ENCODE assay signal across 8 cellular contexts in genomic region chr11:102347526-102348331, GRCh38. TPM values are rescaled to one million over a fixed set of nuclear protein-coding genes. Genes with fewer than 3 reads are reported as not detected.
DNase-seq lines count a peak whose midpoint lies in the region; ATAC-seq lines count a peak whose summit lies in the region.

No MANE protein-coding gene starts in this region.

- H3K27ac Mint-ChIP-seq in CD4-positive, alpha-beta memory T cell, result peak overlapping the region; percentile 98 to 100 (median 99)

- H3K27ac ChIP-seq in CD4-positive, alpha-beta memory T cell (ENCODE audit: low read depth, low read length), result peak overlapping the region; percentile 94
- H3K27ac ChIP-seq in SJCRH30, result peak overlapping the region; percentile 87
- H3K27ac ChIP-seq in effector memory CD4-positive, alpha-beta T cell (ENCODE audit: insufficient read depth, low read length, poor library complexity, severe bottlenecking), result peak overlapping the region; percentile 92
- peak overlapping the region; percentile 82 for H3K27ac ChIP-seq in mesendoderm (ENCODE audit: low read depth, low read length)
- H3K27ac ChIP-seq in urinary bladder (ENCODE audit: low read depth), result peak overlapping the region; percentile 95

- H4K5ac ChIP-seq in mesendoderm (ENCODE audit: low read length), result no peak overlapping the region

- H2AK5ac ChIP-seq in mesendoderm (ENCODE audit: low read length), result no peak overlapping the region

- no peak overlapping the region for H4K8ac ChIP-seq in mesendoderm (ENCODE audit: low read depth, low read length)

- H3K4me3 ChIP-seq in CD4-positive, alpha-beta memory T cell (ENCODE audit: low read length in 2 of 2), result peak overlapping the region; percentile 81 to 98
- peak overlapping the region; percentile 76 for H3K4me3 ChIP-seq in SJCRH30
- H3K4me3 ChIP-seq in effector memory CD4-positive, alpha-beta T cell (ENCODE audit: insufficient read depth, low read depth, low read length, poor library complexity, severe bottlenecking), result peak overlapping the region; percentile 74
- peak overlapping the region; percentile 89 for H3K4me3 ChIP-seq in mesendoderm (ENCODE audit: low read length)
- H3K4me3 ChIP-seq in urinary bladder (ENCODE audit: low read depth, low read length), result peak overlapping the region; percentile 82

- WGBS in mesendoderm (ENCODE audit: extremely low coverage, insufficient coverage, low lambda C conversion rate), result no CpG with 5 or more reads among the region's 26 CpGs
- under 1% methylated on average over 26 of the region's 26 CpGs for WGBS in urinary bladder

- H3K4me1 ChIP-seq in CD4-positive, alpha-beta memory T cell (ENCODE audit: insufficient read depth, low read length), result peaks cover 30% of the 10 kb centered on the region
- no peaks in the 10 kb centered on the region for H3K4me1 ChIP-seq in SJCRH30
- peaks cover 11% of the 10 kb centered on the region for H3K4me1 ChIP-seq in effector memory CD4-positive, alpha-beta T cell (ENCODE audit: control insufficient read depth, insufficient read depth, low read length, poor library complexity, severe bottlenecking)
- H3K4me1 ChIP-seq in mesendoderm (ENCODE audit: control insufficient read depth, low read depth, low read length), result peaks cover 2% of the 10 kb centered on the region
- no peaks in the 10 kb centered on the region for H3K4me1 ChIP-seq in urinary bladder (ENCODE audit: insufficient read depth)

- H2BK120ac ChIP-seq in mesendoderm (ENCODE audit: low read depth, low read length), result peak overlapping the region; percentile 35

- no peaks in the 10 kb centered on the region for H3K27me3 ChIP-seq in CD4-positive, alpha-beta memory T cell (ENCODE audit: insufficient read depth, low read length)
- no peaks in the 10 kb centered on the region for H3K27me3 ChIP-seq in SJCRH30
- no peaks in the 10 kb centered on the region for H3K27me3 ChIP-seq in effector memory CD4-positive, alpha-beta T cell (replicated peaks; ENCODE audit: control insufficient read depth, insufficient read depth, low read length, poor library complexity, severe bottlenecking)
- no peaks in the 10 kb centered on the region for H3K27me3 ChIP-seq in mesendoderm (ENCODE audit: insufficient read depth, low read length, poor library complexity)

- peak overlapping the region; percentile 87 to 100 (median 97) for H3K4me3 Mint-ChIP-seq in CD4-positive, alpha-beta memory T cell

- peak overlapping the region; percentile 91 for H3K9ac ChIP-seq in mesendoderm (ENCODE audit: low read length)

- no peak overlapping the region for H2BK5ac ChIP-seq in mesendoderm (ENCODE audit: low read length)

- no peak overlapping the region for H2BK15ac ChIP-seq in mesendoderm (replicated peaks; ENCODE audit: low read depth)

- peaks cover 3% of the 10 kb centered on the region for H3K79me1 ChIP-seq in mesendoderm (ENCODE audit: low read length)

- no peaks in the 10 kb centered on the region for H3K9me3 ChIP-seq in CD4-positive, alpha-beta memory T cell (ENCODE audit: control insufficient read depth in 1 of 2, low read length in 2 of 2)
- no peaks in the 10 kb centered on the region for H3K9me3 ChIP-seq in SJCRH30 (replicated peaks)
- no peaks in the 10 kb centered on the region for H3K9me3 ChIP-seq in effector memory CD4-positive, alpha-beta T cell (ENCODE audit: control insufficient read depth, low read length)

- POLR2A ChIA-PET in CD4-positive, alpha-beta memory T cell (lab: Charles Lee; ENCODE audit: partially characterized antibody), result interaction anchor here (0.6 to 1.8 kb wide), 7 partner anchors 28 to 128 kb away, joined by 3 to 6 read pairs (median 4); no protein-coding TSS in a partner anchor

- CTCF ChIA-PET in CD4-positive, alpha-beta memory T cell (lab: Charles Lee; ENCODE audit: partially characterized antibody), result interaction anchor here (0.6 to 3.2 kb wide), 9 partner anchors 11 to 71 kb away, joined by 3 to 21 read pairs (median 3); no protein-coding TSS in a partner anchor

- H3K23ac ChIP-seq in mesendoderm (ENCODE audit: low read length), result no peak overlapping the region

- H3K4me2 ChIP-seq in mesendoderm (ENCODE audit: low read length), result peak overlapping the region; percentile 97

- H3K4me1 Mint-ChIP-seq in CD4-positive, alpha-beta memory T cell, result peaks cover 24 to 55% (median 29%) of the 10 kb centered on the region in 4 donors

- DNase-seq in CD4-positive, alpha-beta memory T cell, result peak; percentile 25 to 58 (median 26)
- peak; percentile 8 to 41 for DNase-seq in SJCRH30
- DNase-seq in effector memory CD4-positive, alpha-beta T cell, result no peak
- peak; percentile 42 for DNase-seq in mesendoderm
- DNase-seq in NCI-H1436 (lab: John Stamatoyannopoulos, UW), result no peak

- peaks cover 0 to 1% of the 10 kb centered on the region in 2 donors for H3K27me3 Mint-ChIP-seq in CD4-positive, alpha-beta memory T cell

- H3K36me3 Mint-ChIP-seq in CD4-positive, alpha-beta memory T cell, result peaks cover 19 to 38% of the 10 kb centered on the region in 2 donors

- H3K4ac ChIP-seq in mesendoderm (ENCODE audit: low read depth, low read length), result peak overlapping the region; percentile 93

- intact Hi-C loops in CD4-positive, alpha-beta memory T cell (cut with micrococcal nuclease), result loop anchor here (1.0 to 10.0 kb wide), 6 partner anchors 14 to 433 kb away; partner anchors contain the start of genes ANGPTL5, BIRC3, CEP126 and TMEM123

- peak; percentile 12 for ATAC-seq in GM19025 (IDR thresholded peaks at IDR 0.05; ENCODE audit: low read depth, unreplicated experiment)
- ATAC-seq in HG03280 (IDR thresholded peaks at IDR 0.05; ENCODE audit: unreplicated experiment), result peak; percentile 20

- peaks cover 9% of the 10 kb centered on the region for H3K36me3 ChIP-seq in CD4-positive, alpha-beta memory T cell (ENCODE audit: insufficient read depth, low read length)
- H3K36me3 ChIP-seq in SJCRH30 (no peaks in the 10 kb centered on the region; the same call in 1 of the 2 replicates), mesendoderm (ENCODE audit: control insufficient read depth, insufficient read depth, low read length) (no peaks in the 10 kb centered on the region), urinary bladder (ENCODE audit: insufficient read depth) (no peaks in the 10 kb centered on the region)
- H3K36me3 ChIP-seq in effector memory CD4-positive, alpha-beta T cell (ENCODE audit: control insufficient read depth, insufficient read depth, low read length), result peaks cover 3% of the 10 kb centered on the region

- H3K18ac ChIP-seq in mesendoderm (ENCODE audit: low read length), result peak overlapping the region; percentile 98

- no peaks in the 10 kb centered on the region for H3K9me3 Mint-ChIP-seq in CD4-positive, alpha-beta memory T cell

- peaks cover 15% of the 10 kb centered on the region for H3K79me2 ChIP-seq in mesendoderm (ENCODE audit: control insufficient read depth, insufficient read depth, low read length)

- peak overlapping the region; percentile 91 for H3K56ac ChIP-seq in mesendoderm (ENCODE audit: low read length)

RNA-seq across cellular contexts. Expression of gene BIRC2, which starts 0.7 kb away (rescaled TPM):
- 10 to 100 TPM; 60.9 to 61.2 TPM for total RNA-seq in CD4-positive, alpha-beta memory T cell
- polyA plus RNA-seq in CD4-positive, alpha-beta memory T cell, result 10 to 100 TPM; 28.8 to 33.4 TPM
- 26.7 and 27.1 TPM in 2 replicates for total RNA-seq in SJCRH30 (2014; rRNA removed; shearing (Covaris generic))
- 24.1 TPM for polyA plus RNA-seq in mesendoderm (2013, experiment 1 of 2)
- 23.9 TPM for polyA plus RNA-seq in mesendoderm (2013, experiment 2 of 2)
- 104 TPM for total RNA-seq in urinary bladder
- 20.9 TPM for polyA plus RNA-seq in urinary bladder

RNA-seq across cellular contexts. Expression of gene BIRC3, which starts 30.4 kb away (rescaled TPM):
- 100 to 1,000 TPM; 197 to 198 TPM for total RNA-seq in CD4-positive, alpha-beta memory T cell
- polyA plus RNA-seq in CD4-positive, alpha-beta memory T cell, result 10 to 100 TPM; 82.5 to 86.3 TPM
- total RNA-seq in SJCRH30 (2014; rRNA removed; shearing (Covaris generic)), result 0.08 TPM in 1 of 2 replicates, not detected in the other
- polyA plus RNA-seq in mesendoderm (2013, experiment 1 of 2), result 0.06 TPM
- 0.06 TPM for polyA plus RNA-seq in mesendoderm (2013, experiment 2 of 2)
- 6.2 TPM for total RNA-seq in urinary bladder
- 5.2 TPM for polyA plus RNA-seq in urinary bladder

Comparison
In these comparisons a context has a peak if more than half of its experiments do, and no peak if none do; other contexts are left out.
1. DNase-seq: peak in CD4-positive, alpha-beta memory T cell (5 of 5), SJCRH30 (2 of 2) and mesendoderm (single experiment); none in effector memory CD4-positive, alpha-beta T cell (0 of 3) and NCI-H1436 (single experiment).
2. RNA of gene BIRC3, which starts 30.4 kb away (total RNA-seq): 197 to 198 TPM in CD4-positive, alpha-beta memory T cell; 6.2 TPM in urinary bladder (single experiment) and 0.08 TPM in SJCRH30; every median in the first group is over 10 times any median in the second.
3. Peak in every context shown above with its lines, with median percentiles within 50 percentile points of each other: H3K27ac ChIP-seq and H3K4me3 ChIP-seq.